Comparison of ENCODE assay signal across 24 cellular contexts in genomic region chr2:32424739-32425138, GRCh38.
DNase-seq lines count a peak whose midpoint lies in the region; ATAC-seq, FAIRE-seq and TF ChIP-seq lines count a peak whose summit lies in the region.
"Had no signal": no experiment of that assay in that cellular context is flagged by ENCODE, and none has a peak within 500 bp of the region (broad histone marks: within the 10 kb centered on the region; RNA-seq: fewer than 3 reads in every experiment).

No MANE protein-coding gene starts in this region.

- peaks cover 68% of the 10 kb centered on the region for H3K79me2 ChIP-seq in GM12878 (ENCODE audit: control insufficient read depth, insufficient read depth, low read length)

- H2AK5ac ChIP-seq in IMR-90 (ENCODE audit: low read depth, low read length) = peak overlapping the region; percentile 36; the same call in 1 of the 2 replicates

- in situ Hi-C loops in IMR-90 (cut with MboI; ENCODE audit: low sequenced_read_pairs) (no loop called here), GM12878 (cut with MboI) (no loop called here)

- ATAC-seq in IMR-90 (ENCODE audit: low read depth) (no peak), GM12878 (no peak; the same call in 2 of the 3 replicates)
- ATAC-seq: CD8-positive, alpha-beta T cell; PC-3 had no signal

- peak overlapping the region; percentile 77; the same call in 1 of the 2 replicates for H3K18ac ChIP-seq in IMR-90 (ENCODE audit: low read depth, low read length)

- RAD21 ChIA-PET in GM12878 (lab: Charles Lee; ENCODE audit: unreplicated experiment) = no interaction called here

- peak overlapping the region; percentile 77 for H4K91ac ChIP-seq in IMR-90 (ENCODE audit: insufficient read depth, low read depth, low read length)

- no peak for TF ChIP-seq EP300 in GM12878 (IDR thresholded peaks at IDR 0.05; ENCODE audit: borderline replicate concordance in 1 of 2, control insufficient read depth in 1 of 2, low read depth in 2 of 2, low read length in 2 of 2)

- H2BK15ac ChIP-seq in IMR-90 (ENCODE audit: low read depth, low read length) = peak overlapping the region; percentile 94; the same call in 1 of the 3 replicates

- BruUV-seq in IMR-90 (replicated peaks; lab: Mats Ljungman, UMichigan) = no TSS peak
- no TSS peak for BruUV-seq in GM12878 (replicated peaks; lab: Mats Ljungman, UMichigan)

- H3K79me1 ChIP-seq in IMR-90 (ENCODE audit: low read depth in 1 of 2, low read length in 2 of 2) = peaks cover 10 to 42% of the 10 kb centered on the region in 2 experiments

- H3K14ac ChIP-seq in IMR-90 (replicated peaks; ENCODE audit: low read depth, low read length) = peak overlapping the region; percentile 76

- H4K5ac ChIP-seq in IMR-90 (ENCODE audit: low read depth, low read length) = peak overlapping the region; percentile 90

- no peak overlapping the region for H2AFZ ChIP-seq in IMR-90 (replicated peaks; ENCODE audit: low read length, poor library complexity)
- H2AFZ ChIP-seq in GM12878 (ENCODE audit: control insufficient read depth, low read depth, low read length) = no peak overlapping the region

- no peak overlapping the region for H2AK9ac ChIP-seq in IMR-90 (replicated peaks; ENCODE audit: low read depth, low read length, poor library complexity)

- H3K9me1 ChIP-seq in IMR-90 (ENCODE audit: insufficient read depth, low read length) = peaks cover 5% of the 10 kb centered on the region; the same call in 1 of the 2 replicates

- H2BK5ac ChIP-seq in IMR-90 (ENCODE audit: low read depth, low read length, poor library complexity, severe bottlenecking) = peak overlapping the region; percentile 89

- no peak for FAIRE-seq in GM12878 (lab: Jason Lieb, UNC)
- FAIRE-seq: A204.1, GM12892, GM18507, H1, HepG2 had no signal

- CTCF ChIA-PET in IMR-90 (lab: Yijun Ruan, JAX) (interaction anchor here (1.2 kb wide), 1 partner anchor 18 kb away, joined by 3 read pairs; no protein-coding TSS in a partner anchor), GM12878 (lab: Yijun Ruan, JAX) (no interaction called here)

- H3K27me3 ChIP-seq in BLaER1 = no peaks in the 10 kb centered on the region
- no peaks in the 10 kb centered on the region for H3K27me3 ChIP-seq in IMR-90 (ENCODE audit: control insufficient read depth, insufficient read depth, low read length)
- no peaks in the 10 kb centered on the region for H3K27me3 ChIP-seq in GM12878 (replicated peaks in 1 of 2; ENCODE audit: control insufficient read depth in 2 of 2, insufficient read depth in 2 of 2, low read length in 1 of 2)
- no peaks in the 10 kb centered on the region for H3K27me3 ChIP-seq in SJCRH30

- intact Hi-C loops in IMR-90 (cut with micrococcal nuclease) (no loop called here), GM12878 (cut with micrococcal nuclease; ENCODE audit: unreplicated experiment) (no loop called here)

- H3K23ac ChIP-seq in IMR-90 (ENCODE audit: low read depth, low read length) = peak overlapping the region; percentile 72; the same call in 1 of the 2 replicates

- TF ChIP-seq CTCF in IMR-90 (conservative IDR thresholded peaks at IDR 0.05; ENCODE audit: low read depth, low read length) = no peak
- TF ChIP-seq CTCF in GM12878 (IDR thresholded peaks at IDR 0.05 in 2 of 3, conservative IDR thresholded peaks at IDR 0.05 in 1 of 3; ENCODE audit: control insufficient read depth in 2 of 3, extremely low read depth in 1 of 3, insufficient read depth in 1 of 3, low read depth in 3 of 3, low read length in 3 of 3) = no peak

- no peak for TF ChIP-seq RAD21 in IMR-90 (IDR thresholded peaks at IDR 0.05; ENCODE audit: low read length)
- TF ChIP-seq RAD21 in GM12878 (IDR thresholded peaks at IDR 0.05; ENCODE audit: insufficient read depth, low read depth, low read length) = no peak

- H4K20me1 ChIP-seq in BLaER1 = peaks cover 98% of the 10 kb centered on the region
- H4K20me1 ChIP-seq in IMR-90 (ENCODE audit: insufficient read depth, low read length) = peaks cover 4% of the 10 kb centered on the region; the same call in 1 of the 2 replicates
- H4K20me1 ChIP-seq in GM12878 (ENCODE audit: control insufficient read depth, insufficient read depth) = peaks cover 4% of the 10 kb centered on the region; the same call in 1 of the 2 replicates

- no peak overlapping the region for H3K9ac ChIP-seq in BLaER1
- H3K9ac ChIP-seq in IMR-90 (ENCODE audit: low read depth, low read length) = no peak overlapping the region
- H3K9ac ChIP-seq in GM12878 (ENCODE audit: control insufficient read depth, insufficient read depth, low read length) = no peak overlapping the region

- H3K4me2 ChIP-seq in BLaER1 (peak overlapping the region; percentile 48), IMR-90 (ENCODE audit: low read depth, low read length) (peak overlapping the region; percentile 33; the same call in 1 of the 2 replicates), GM12878 (ENCODE audit: control insufficient read depth, insufficient read depth) (no peak overlapping the region)

- peak overlapping the region; percentile 79 for H2BK120ac ChIP-seq in IMR-90 (ENCODE audit: low read depth, low read length)

- H3K4ac ChIP-seq in IMR-90 (ENCODE audit: low read depth, low read length) = peak overlapping the region; percentile 76; the same call in 1 of the 2 replicates

- peak overlapping the region; percentile 41 to 66; a peak in 3 of 4 replicates for H4K8ac ChIP-seq in IMR-90 (ENCODE audit: low read depth in 2 of 2, low read length in 2 of 2)

- no peak for DNase-seq in IMR-90
- DNase-seq in GM12878 (ENCODE audit: low read depth, low spot score) = no peak
- peak; percentile 24 for DNase-seq in myocyte (ENCODE audit: low read depth)
- no peak for DNase-seq in SJCRH30
- no peak for DNase-seq in iPS-NIHi11 (ENCODE audit: low spot score)
- DNase-seq in AML-193 (lab: John Stamatoyannopoulos, UW) = no peak
- DNase-seq in cerebellum (ENCODE audit: low spot score) = no peak
- DNase-seq: CD8-positive, alpha-beta T cell; DMS53; EL; KG1; NCI-H1436; NCI-H1930; NCI-H226; NCI-H524 treated with DMSO at 0.1 percent for 48 hours; PC-3; RPMI8226; SHP77 treated with DMSO at 0.1 percent for 48 hours had no signal

- POLR2A ChIA-PET in IMR-90 (lab: Charles Lee; ENCODE audit: unreplicated experiment) = no interaction called here
- POLR2A ChIA-PET in GM12878 (lab: Charles Lee) = no interaction called here

- WGBS in IMR-90 (ENCODE audit: extremely low coverage in 2 of 2, insufficient read length in 1 of 2), 2 experiments = no CpG with 5 or more reads among the region's 5 CpGs
- WGBS in GM12878 (ENCODE audit: insufficient coverage, insufficient replicate concordance, low lambda C conversion rate, missing lambda C conversion rate) = 91% methylated on average over 5 of the region's 5 CpGs

- H3K36me3 ChIP-seq in BLaER1 (peaks cover 30% of the 10 kb centered on the region; the same call in 1 of the 2 replicates), IMR-90 (ENCODE audit: control insufficient read depth, insufficient read depth, low read length) (peaks cover 2% of the 10 kb centered on the region), GM12878 (ENCODE audit: control insufficient read depth in 2 of 2, insufficient read depth in 2 of 2, low read length in 1 of 2) (peaks cover 0 to 8% of the 10 kb centered on the region in 2 experiments; a peak in 1 of 4 replicates), SJCRH30 (peaks cover 15% of the 10 kb centered on the region)

- no peaks in the 10 kb centered on the region for H3K9me3 ChIP-seq in BLaER1
- no peaks in the 10 kb centered on the region for H3K9me3 ChIP-seq in IMR-90 (ENCODE audit: control insufficient read depth, insufficient read depth, low read length)
- H3K9me3 ChIP-seq in GM12878 (replicated peaks; ENCODE audit: control insufficient read depth, insufficient read depth, low read length) = no peaks in the 10 kb centered on the region
- no peaks in the 10 kb centered on the region for H3K9me3 ChIP-seq in SJCRH30 (replicated peaks)

- dilution Hi-C loops in IMR-90 (cut with HindIII; ENCODE audit: low sequenced_read_pairs, unreplicated experiment) = no loop called here

- no peak for TF ChIP-seq POLR2A in IMR-90 (IDR thresholded peaks at IDR 0.05; ENCODE audit: low read depth, low read length)
- no peak for TF ChIP-seq POLR2A in GM12878 (IDR thresholded peaks at IDR 0.05; ENCODE audit: low read depth, low read length)

- H3K4me1 ChIP-seq in BLaER1 = peaks cover 38% of the 10 kb centered on the region
- peaks cover 26% of the 10 kb centered on the region for H3K4me1 ChIP-seq in IMR-90 (ENCODE audit: control insufficient read depth, insufficient read depth, low read length)
- peaks cover 4% of the 10 kb centered on the region; the same call in 1 of the 2 replicates for H3K4me1 ChIP-seq in GM12878 (ENCODE audit: control insufficient read depth, insufficient read depth, low read length)
- H3K4me1 ChIP-seq in SJCRH30 = peaks cover 26% of the 10 kb centered on the region

- H3K56ac ChIP-seq in IMR-90 (ENCODE audit: extremely low read depth, insufficient read depth, low read length) = peak overlapping the region; percentile 51; the same call in 1 of the 2 replicates

- H3K27ac ChIP-seq in BLaER1 (no peak overlapping the region), IMR-90 (ENCODE audit: insufficient read depth, low read length) (peak overlapping the region; percentile 76; the same call in 1 of the 2 replicates), GM12878 (ENCODE audit: control insufficient read depth, insufficient read depth) (no peak overlapping the region), SJCRH30 (no peak overlapping the region)

- peak overlapping the region; percentile 77; the same call in 1 of the 2 replicates for H2BK20ac ChIP-seq in IMR-90 (ENCODE audit: low read depth, low read length)

- SMC1A ChIA-PET in GM12878 (lab: Charles Lee; ENCODE audit: uncharacterized antibody, unreplicated experiment) = no interaction called here

- H3K4me3 ChIP-seq in BLaER1 (no peak overlapping the region), IMR-90 (ENCODE audit: insufficient read depth, low read depth, low read length) (no peak overlapping the region), GM12878 (no peak overlapping the region), SJCRH30 (no peak overlapping the region)

TF ChIP-seq in IMR-90, 13 proteins besides CTCF, POLR2A, EP300 and RAD21 (continues in another document):
- TF ChIP-seq MXI1 (IDR thresholded peaks at IDR 0.05; ENCODE audit: borderline replicate concordance, low read depth, low read length) (no peak), RCOR1 (IDR thresholded peaks at IDR 0.05; ENCODE audit: insufficient replicate concordance, low read length) (no peak), RFX5 (IDR thresholded peaks at IDR 0.05; ENCODE audit: low read depth, low read length) (no peak), BHLHE40 (IDR thresholded peaks at IDR 0.05; ENCODE audit: low read depth, low read length) (no peak), NFE2L2 (IDR thresholded peaks at IDR 0.05; ENCODE audit: low read depth, low read length) (no peak)

TF ChIP-seq in GM12878, 131 proteins besides CTCF, POLR2A, EP300 and RAD21 (continues in another document):
- no peak for TF ChIP-seq IRF3 (IDR thresholded peaks at IDR 0.05)
